ENCODE assay signal across 16 cellular contexts in the genomic region with DNA sequence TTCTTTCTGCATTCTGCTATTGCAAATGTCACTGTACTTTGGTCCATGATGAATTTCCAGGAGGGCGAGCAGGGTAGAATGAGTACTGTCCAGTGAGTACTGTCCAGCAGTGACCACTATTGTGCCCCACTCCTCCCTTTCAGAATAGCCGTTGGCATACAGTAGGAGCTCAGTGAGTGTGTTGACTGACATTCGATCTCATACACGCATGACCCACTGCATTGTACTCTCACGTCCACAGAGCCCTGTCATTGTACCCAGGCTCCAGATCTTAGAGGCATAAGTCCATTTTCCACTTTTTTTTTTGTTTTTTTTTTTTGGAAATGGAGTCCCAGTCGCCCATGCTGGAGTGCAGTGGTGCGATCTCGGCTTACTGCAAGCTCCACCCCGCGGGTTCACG. TPM values are rescaled to one million over a fixed set of nuclear protein-coding genes. Genes with fewer than 3 reads are reported as not detected.
DNase-seq lines count a peak whose midpoint lies in the region; ATAC-seq, FAIRE-seq and TF ChIP-seq lines count a peak whose summit lies in the region.
"Had no signal": no experiment of that assay in that cellular context is flagged by ENCODE, and none has a peak within 500 bp of the region (broad histone marks: within the 10 kb centered on the region; RNA-seq: fewer than 3 reads in every experiment).

No MANE protein-coding gene starts in this region.

- H3K9me3 Mint-ChIP-seq in MCF 10A (ENCODE audit: unreplicated experiment), result no peaks in the 10 kb centered on the region
- H3K9me3 Mint-ChIP-seq in osteocyte (ENCODE audit: unreplicated experiment), result no peaks in the 10 kb centered on the region
- H3K9me3 Mint-ChIP-seq: CD8-positive, alpha-beta T cell; naive B cell had no signal

- no peaks in the 10 kb centered on the region for H3K9me3 ChIP-seq in mammary epithelial cell (replicated peaks; ENCODE audit: insufficient read depth, low read length)
- no peaks in the 10 kb centered on the region for H3K9me3 ChIP-seq in colonic mucosa
- no peaks in the 10 kb centered on the region for H3K9me3 ChIP-seq in upper lobe of left lung
- H3K9me3 ChIP-seq: thyroid gland had no signal

- no peak overlapping the region for H3K4me2 ChIP-seq in mammary epithelial cell (ENCODE audit: insufficient read depth, low read depth, low read length)

- H3K4me1 ChIP-seq in mammary epithelial cell (ENCODE audit: insufficient read depth, low read length) (peaks cover 21% of the 10 kb centered on the region), colonic mucosa (peaks cover 10% of the 10 kb centered on the region), upper lobe of left lung (peaks cover 34 to 60% (median 50%) of the 10 kb centered on the region in 4 donors)

- H3K4me3 ChIP-seq in mammary epithelial cell (replicated peaks in 1 of 3; ENCODE audit: insufficient read depth in 1 of 3, low read depth in 2 of 3, low read length in 3 of 3) (no peak overlapping the region), colonic mucosa (no peak overlapping the region), upper lobe of left lung (no peak overlapping the region)
- H3K4me3 ChIP-seq: thyroid gland had no signal

- no peaks in the 10 kb centered on the region for H4K20me1 ChIP-seq in mammary epithelial cell (ENCODE audit: insufficient read depth, low read length)

- no peaks in the 10 kb centered on the region for H3K27me3 Mint-ChIP-seq in MCF 10A (ENCODE audit: insufficient read depth, unreplicated experiment)
- no peaks in the 10 kb centered on the region for H3K27me3 Mint-ChIP-seq in osteocyte (ENCODE audit: unreplicated experiment)
- H3K27me3 Mint-ChIP-seq: naive B cell had no signal

- intact Hi-C loops in MCF 10A (cut with micrococcal nuclease), result loop anchor here (10.0 kb wide), 1 partner anchor 330 kb away; no protein-coding TSS in a partner anchor
- intact Hi-C loops in mammary epithelial cell (cut with micrococcal nuclease), result loop anchor here (10.0 kb wide), 1 partner anchor 330 kb away; no protein-coding TSS in a partner anchor
- intact Hi-C loops in colonic mucosa (cut with DNase I), result loop anchor here (10.0 kb wide), 1 partner anchor 210 kb away; no protein-coding TSS in a partner anchor

- in situ Hi-C loops in mammary epithelial cell (cut with MboI; ENCODE audit: low sequenced_read_pairs in 2 of 2), result loop anchor here in 1 of 2 donors (25.0 kb wide), 1 partner anchor 212 kb away; the partner anchor contains the start of gene AHCY

- no peak for TF ChIP-seq POLR2A in upper lobe of left lung (IDR thresholded peaks at IDR 0.05)

- CTCF ChIA-PET in MCF 10A (lab: Yijun Ruan, JAX) (interaction anchor here (0.7 to 2.5 kb wide), 4 partner anchors 8 to 333 kb away, joined by 3 to 9 read pairs (median 4); partner anchors contain the start of gene DYNLRB1), mammary epithelial cell (lab: Charles Lee; ENCODE audit: low non-redundant PET) (no interaction called here)

- H2AFZ ChIP-seq in mammary epithelial cell (ENCODE audit: low read depth, low read length), result no peak overlapping the region

- H3K36me3 ChIP-seq in mammary epithelial cell (ENCODE audit: insufficient read depth, low read length) (peaks cover 19% of the 10 kb centered on the region), colonic mucosa (peaks cover 7% of the 10 kb centered on the region), upper lobe of left lung (peaks cover 10 to 50% (median 25%) of the 10 kb centered on the region in 4 donors)

- peaks cover 82% of the 10 kb centered on the region for H3K79me2 ChIP-seq in mammary epithelial cell (ENCODE audit: insufficient read depth, low read length)

- no peak overlapping the region for H3K4me3 Mint-ChIP-seq in MCF 10A (ENCODE audit: unreplicated experiment)
- H3K4me3 Mint-ChIP-seq in osteocyte (ENCODE audit: unreplicated experiment), result no peak overlapping the region
- H3K4me3 Mint-ChIP-seq: CD8-positive, alpha-beta T cell; naive B cell had no signal

- BruUV-seq in MCF 10A (replicated peaks; lab: Mats Ljungman, UMichigan) (no TSS peak), mammary epithelial cell (replicated peaks; lab: Mats Ljungman, UMichigan) (no TSS peak)

- dilution Hi-C loops in mammary epithelial cell (cut with HindIII; ENCODE audit: low sequenced_read_pairs), result no loop called here

- peaks cover 33% of the 10 kb centered on the region for H3K4me1 Mint-ChIP-seq in MCF 10A (ENCODE audit: insufficient read depth, unreplicated experiment)
- peaks cover 58% of the 10 kb centered on the region for H3K4me1 Mint-ChIP-seq in osteocyte (ENCODE audit: unreplicated experiment)

- DNase-seq in MCF 10A (ENCODE audit: unreplicated experiment) (no peak), mammary epithelial cell (no peak), colonic mucosa (peak; percentile 16), osteocyte (ENCODE audit: extremely low spot score, unreplicated experiment) (peak; percentile 23), upper lobe of left lung (no peak), NCI-H2227 (lab: John Stamatoyannopoulos, UW; ENCODE audit: unreplicated experiment) (no peak), HTR-8/SVneo (ENCODE audit: insufficient read length, low spot score) (no peak)
- DNase-seq: activated CD4-positive, alpha-beta T cell treated with anti-CD3 and anti-CD28 coated beads, Interleukin-2, amount 50 U/mL, for 48 hours; naive B cell; NCI-H1694; NCI-H510A treated with DMSO at 0.1 percent for 48 hours; stimulated activated CD4-positive, alpha-beta T cell treated with anti-CD3 and anti-CD28 coated beads, Interleukin-1b, Interleukin-23, amount 100 ng/mL, for 48 hours; thyroid gland had no signal

- WGBS in mammary epithelial cell (ENCODE audit: low coverage, missing lambda C conversion rate), result 87% methylated on average over 5 of the region's 11 CpGs
- WGBS in upper lobe of left lung, 2 donors, result 91 to 94% methylated on average over 11 of the region's 11 CpGs

- POLR2A ChIA-PET in MCF 10A (lab: Yijun Ruan, JAX), result interaction anchor here (0.7 to 5.0 kb wide), 2 partner anchors 8 to 776 kb away, joined by 3 to 205 read pairs; partner anchors contain the start of gene DYNLRB1

- peaks cover 68% of the 10 kb centered on the region for H3K36me3 Mint-ChIP-seq in MCF 10A (ENCODE audit: insufficient read depth, unreplicated experiment)
- H3K36me3 Mint-ChIP-seq in osteocyte (ENCODE audit: unreplicated experiment), result peaks cover 21% of the 10 kb centered on the region

- TF ChIP-seq CTCF in MCF 10A (IDR thresholded peaks at IDR 0.05; ENCODE audit: unreplicated experiment) (no peak), mammary epithelial cell (conservative IDR thresholded peaks at IDR 0.05 in 1 of 2, IDR thresholded peaks at IDR 0.05 in 1 of 2; ENCODE audit: extremely low read depth in 1 of 2, insufficient read depth in 1 of 2, low read depth in 1 of 2, low read length in 2 of 2) (no peak), colonic mucosa (IDR thresholded peaks at IDR 0.05) (no peak), osteocyte (IDR thresholded peaks at IDR 0.05) (no peak), upper lobe of left lung (IDR thresholded peaks at IDR 0.05) (no peak)

- H3K27me3 ChIP-seq in mammary epithelial cell (ENCODE audit: insufficient read depth, low read length) (no peaks in the 10 kb centered on the region), colonic mucosa (no peaks in the 10 kb centered on the region), upper lobe of left lung (no peaks in the 10 kb centered on the region)
- H3K27me3 ChIP-seq: thyroid gland had no signal

- FAIRE-seq in HTR-8/SVneo (lab: Jason Lieb, UNC), result no peak
- FAIRE-seq: H1 had no signal

- TF ChIP-seq EP300 in upper lobe of left lung (IDR thresholded peaks at IDR 0.05), result no peak

- H3K27ac Mint-ChIP-seq in MCF 10A (ENCODE audit: low read depth, unreplicated experiment) (peak overlapping the region; percentile 97), osteocyte (ENCODE audit: unreplicated experiment) (peak overlapping the region; percentile 95)

- H3K9ac ChIP-seq in mammary epithelial cell (ENCODE audit: insufficient read depth, low read length), result no peak overlapping the region
- H3K9ac ChIP-seq in colonic mucosa (ENCODE audit: low read depth in 2 of 2, low read length in 2 of 2), result no peak overlapping the region

- ATAC-seq in upper lobe of left lung (ENCODE audit: low FRiP score in 2 of 2) (no peak), HG03457 (IDR thresholded peaks at IDR 0.05; ENCODE audit: unreplicated experiment) (no peak)
- ATAC-seq: CD8-positive, alpha-beta T cell had no signal

- H3K27ac ChIP-seq in mammary epithelial cell (ENCODE audit: insufficient read depth, low read depth, low read length) (no peak overlapping the region), colonic mucosa (no peak overlapping the region), upper lobe of left lung (peak overlapping the region in 3 of 4 donors; percentile 64 to 78 (median 68))

RNA-seq across cellular contexts. Expression of gene DYNLRB1, which starts 8.2 kb away (rescaled TPM):
- 127 and 145 TPM in 2 replicates for total RNA-seq in MCF 10A (2022)
- 10 to 100 TPM; 55.5 to 95.6 TPM for total RNA-seq in mammary epithelial cell
- 230 TPM for polyA plus RNA-seq in mammary epithelial cell
- 158 TPM for polyA minus RNA-seq in mammary epithelial cell
- total RNA-seq in colonic mucosa, result 100 to 1,000 TPM; 106 to 107 TPM
- total RNA-seq in osteocyte, result 160 and 166 TPM in 2 replicates
- total RNA-seq in upper lobe of left lung, result 100 to 1,000 TPM in 5 of 6 donors, 10 to 100 TPM in 1; 77.5 to 156 (median 122) TPM

RNA-seq across cellular contexts. Expression of gene MAP1LC3A, which starts 34.1 kb away (rescaled TPM):
- 10.5 and 10.7 TPM in 2 replicates for total RNA-seq in MCF 10A (2022)
- 10 to 100 TPM in 1 of 2 donors, 1 to 10 TPM in 1; 9.4 to 18.5 TPM for total RNA-seq in mammary epithelial cell
- 2.5 TPM for polyA plus RNA-seq in mammary epithelial cell
- not detected for polyA minus RNA-seq in mammary epithelial cell
- 10 to 100 TPM; 44.8 to 46.2 TPM for total RNA-seq in colonic mucosa
- total RNA-seq in osteocyte, result 60.5 and 67.2 TPM in 2 replicates
- total RNA-seq in upper lobe of left lung, result 100 to 1,000 TPM in 1 of 6 donors, 10 to 100 TPM in 5; 41.9 to 148 (median 71.8) TPM

Comparison
In these comparisons a context has a peak if more than half of its experiments do, and no peak if none do; other contexts are left out.
1. DNase-seq: peak in colonic mucosa (single experiment) and osteocyte (single experiment); none in MCF 10A (single experiment), mammary epithelial cell (single experiment), upper lobe of left lung (0 of 2), NCI-H2227 (single experiment) and HTR-8/SVneo (single experiment).
2. H3K27ac ChIP-seq: peak in upper lobe of left lung (3 of 4); none in mammary epithelial cell (single experiment) and colonic mucosa (single experiment).